In genomic region chr6:115896538-115897129, GRCh38 we compare ENCODE assay signal across 8 cellular contexts.
DNase-seq lines count a peak whose midpoint lies in the region; ATAC-seq and TF ChIP-seq lines count a peak whose summit lies in the region.

No MANE protein-coding gene starts in this region.

- peak; percentile 36 for DNase-seq in NCI-H1436 (lab: John Stamatoyannopoulos, UW)
- DNase-seq in NCI-H1436 treated with DMSO at 0.1 percent for 48 hours (lab: John Stamatoyannopoulos, UW) = no peak
- peak; percentile 26 for DNase-seq in H7
- peak; percentile 40 for DNase-seq in NCI-H1694 treated with DMSO at 0.1 percent for 48 hours (lab: John Stamatoyannopoulos, UW)
- DNase-seq in brain microvascular endothelial cell = peak; percentile 17
- no peak for DNase-seq in right lobe of liver
- DNase-seq in stimulated activated CD8-positive, alpha-beta memory T cell treated with anti-CD3 and anti-CD28 coated beads, Interleukin-4, amount 100 ng/mL, for 48 hours = no peak
- DNase-seq in NK-92 treated with Interleukin-12 subunit alpha and Interleukin-12 subunit beta, amount 100 ng/mL, for 24 hours (lab: John Stamatoyannopoulos, UW) = no peak

- H3K9me3 ChIP-seq in right lobe of liver = no peaks in the 10 kb centered on the region

- intact Hi-C loops in right lobe of liver (cut with DNase I) = no loop called here

- 55% methylated on average over 2 of the region's 2 CpGs for WGBS in right lobe of liver (ENCODE audit: insufficient coverage, low coverage, low lambda C conversion rate, missing lambda C conversion rate)

- H3K36me3 ChIP-seq in H7 (replicated peaks; ENCODE audit: control insufficient read depth, insufficient read depth, low read length) (no peaks in the 10 kb centered on the region), brain microvascular endothelial cell (replicated peaks) (no peaks in the 10 kb centered on the region), right lobe of liver (no peaks in the 10 kb centered on the region)

- in situ Hi-C loops in brain microvascular endothelial cell (cut with HindIII; ENCODE audit: low pct_ligation_motif_present, low sequenced_read_pairs) = no loop called here

- TF ChIP-seq POLR2A in right lobe of liver (IDR thresholded peaks at IDR 0.05) = no peak

- H3K27ac ChIP-seq in brain microvascular endothelial cell (no peak overlapping the region), right lobe of liver (no peak overlapping the region)

- H3K4me1 ChIP-seq in right lobe of liver = peaks cover 0 to 27% (median 9%) of the 10 kb centered on the region in 4 donors

- H3K27me3 ChIP-seq in H7 (ENCODE audit: control insufficient read depth, insufficient read depth, low read length) (no peaks in the 10 kb centered on the region), brain microvascular endothelial cell (replicated peaks) (no peaks in the 10 kb centered on the region), right lobe of liver (no peaks in the 10 kb centered on the region)

- ATAC-seq in right lobe of liver = peak; percentile 72 to 81 (median 74)

- TF ChIP-seq CTCF in brain microvascular endothelial cell (IDR thresholded peaks at IDR 0.05; ENCODE audit: low read depth, low read length, missing control alignments) = peak; percentile 75
- peak; percentile 71 to 77 (median 74) for TF ChIP-seq CTCF in right lobe of liver (IDR thresholded peaks at IDR 0.05)

- H3K4me3 ChIP-seq in H7 (ENCODE audit: insufficient read depth, low read depth, low read length) (no peak overlapping the region), brain microvascular endothelial cell (ENCODE audit: low read depth, low read length) (no peak overlapping the region), right lobe of liver (no peak overlapping the region)

Comparison
In these comparisons a context has a peak if more than half of its experiments do, and no peak if none do; other contexts are left out.
1. DNase-seq: peak in NCI-H1436 (single experiment), H7 (single experiment), NCI-H1694 treated with DMSO at 0.1 percent for 48 hours (single experiment) and brain microvascular endothelial cell (single experiment); none in NCI-H1436 treated with DMSO at 0.1 percent for 48 hours (single experiment), right lobe of liver (0 of 3), stimulated activated CD8-positive, alpha-beta memory T cell treated with anti-CD3 and anti-CD28 coated beads, Interleukin-4, amount 100 ng/mL, for 48 hours (single experiment) and NK-92 treated with Interleukin-12 subunit alpha and Interleukin-12 subunit beta, amount 100 ng/mL, for 24 hours (single experiment).